27 cellular contexts compared by ENCODE assay signal in genomic region chr7:151178236-151178635, GRCh38. TPM values are rescaled to one million over a fixed set of nuclear protein-coding genes. Genes with fewer than 3 reads are reported as not detected.
"Had no signal": no experiment of that assay in that cellular context is flagged by ENCODE, and none has a peak within 500 bp of the region (broad histone marks: within the 10 kb centered on the region; RNA-seq: fewer than 3 reads in every experiment).

No MANE protein-coding gene starts in this region.

- ATAC-seq: activated naive CD4-positive, alpha-beta T cell treated with anti-CD3 and anti-CD28 coated beads, Interleukin-2, amount 50 U/mL, for 72 hours; activated naive CD8-positive, alpha-beta T cell treated with anti-CD3 and anti-CD28 coated beads, Interleukin-2, amount 50 U/mL, for 24 hours; Panc1; WTC11 had no signal

- DNase-seq: activated CD4-positive, alpha-beta T cell treated with anti-CD3 and anti-CD28 coated beads for 1 hour; activated CD4-positive, alpha-beta T cell treated with anti-CD3 and anti-CD28 coated beads, Interleukin-2, amount 10 ng/mL, durations not matched to agents 24 days and 14 days; activated CD4-positive, alpha-beta T cell treated with anti-CD3 and anti-CD28 coated beads, Interleukin-2, amount 50 U/mL, for 48 hours; activated naive CD4-positive, alpha-beta T cell treated with Interleukin-2 at 50 U/mL for 16 hours; activated naive CD8-positive, alpha-beta T cell treated with anti-CD3 and anti-CD28 coated beads, Interleukin-2, amount 50 U/mL, for 24 hours; activated T-cell treated with anti-CD3 and anti-CD28 coated beads for 4 hours; amygdala; KG1; NCI-H1092; NCI-H1417; NCI-H1930; NCI-H510A treated with DMSO at 0.1 percent for 48 hours; NCI-H69; NK-92 treated with Interleukin-12 subunit alpha and Interleukin-12 subunit beta, amount 100 ng/mL, for 24 hours; OCI-M1; Right ventricle myocardium superior; RPMI8226; SJCRH30 had no signal

- H3K4me3 Mint-ChIP-seq: activated CD4-positive, alpha-beta T cell treated with anti-CD3 and anti-CD28 coated beads, Interleukin-2, amount 10 ng/mL, durations not matched to agents 24 days and 14 days; activated naive CD8-positive, alpha-beta T cell treated with anti-CD3 and anti-CD28 coated beads, Interleukin-2, amount 50 U/mL, for 24 hours; brain; IgD-negative memory B cell; T-helper 1 cell treated with Interleukin-12 subunit alpha and Interleukin-12 subunit beta and Interleukin-4 antibody, amounts not matched to agents 30 μg/mL and 1 μg/mL, for 36 hours; WTC11 had no signal

- H3K9me3 Mint-ChIP-seq: activated CD4-positive, alpha-beta T cell treated with anti-CD3 and anti-CD28 coated beads, Interleukin-2, amount 10 ng/mL, durations not matched to agents 24 days and 14 days; activated naive CD4-positive, alpha-beta T cell treated with anti-CD3 and anti-CD28 coated beads, Interleukin-2, amount 50 U/mL, for 72 hours; activated naive CD8-positive, alpha-beta T cell treated with anti-CD3 and anti-CD28 coated beads, Interleukin-2, amount 50 U/mL, for 24 hours; IgD-negative memory B cell; T-helper 1 cell treated with Interleukin-12 subunit alpha and Interleukin-12 subunit beta and Interleukin-4 antibody, amounts not matched to agents 30 μg/mL and 1 μg/mL, for 36 hours had no signal

- H3K27ac ChIP-seq: SJCRH30 had no signal

- H3K36me3 ChIP-seq: SJCRH30 had no signal

- H3K4me3 ChIP-seq: SJCRH30 had no signal

- H3K9me3 ChIP-seq: SJCRH30 had no signal

- H3K36me3 Mint-ChIP-seq: activated naive CD4-positive, alpha-beta T cell treated with anti-CD3 and anti-CD28 coated beads, Interleukin-2, amount 50 U/mL, for 72 hours; brain; IgD-negative memory B cell; WTC11 had no signal

- H3K4me1 Mint-ChIP-seq: activated CD4-positive, alpha-beta T cell treated with anti-CD3 and anti-CD28 coated beads, Interleukin-2, amount 10 ng/mL, durations not matched to agents 24 days and 14 days; activated naive CD8-positive, alpha-beta T cell treated with anti-CD3 and anti-CD28 coated beads, Interleukin-2, amount 50 U/mL, for 24 hours; IgD-negative memory B cell had no signal

- H3K27ac Mint-ChIP-seq: activated CD4-positive, alpha-beta T cell treated with anti-CD3 and anti-CD28 coated beads, Interleukin-2, amount 10 ng/mL, durations not matched to agents 24 days and 14 days; activated naive CD4-positive, alpha-beta T cell treated with anti-CD3 and anti-CD28 coated beads, Interleukin-2, amount 50 U/mL, for 72 hours; activated naive CD8-positive, alpha-beta T cell treated with anti-CD3 and anti-CD28 coated beads, Interleukin-2, amount 50 U/mL, for 24 hours; brain; IgD-negative memory B cell; T-helper 1 cell treated with Interleukin-12 subunit alpha and Interleukin-12 subunit beta and Interleukin-4 antibody, amounts not matched to agents 30 μg/mL and 1 μg/mL, for 36 hours; WTC11 had no signal

RNA-seq across cellular contexts. Expression of gene ASB10, which starts 8.8 kb away (rescaled TPM):
- total RNA-seq: activated CD4-positive, alpha-beta T cell treated with anti-CD3 and anti-CD28 coated beads, Interleukin-2, amount 10 ng/mL, durations not matched to agents 24 days and 14 days; activated naive CD4-positive, alpha-beta T cell treated with anti-CD3 and anti-CD28 coated beads, Interleukin-2, amount 50 U/mL, for 72 hours; astrocyte; LHCN-M2; M059J; SJCRH30; WTC11 had no signal
- polyA plus RNA-seq: IgD-negative memory B cell had no signal

RNA-seq across cellular contexts. Expression of gene GBX1, which starts 10.7 kb away (rescaled TPM):
- total RNA-seq: activated CD4-positive, alpha-beta T cell treated with anti-CD3 and anti-CD28 coated beads, Interleukin-2, amount 10 ng/mL, durations not matched to agents 24 days and 14 days; astrocyte; LHCN-M2; M059J; WTC11 had no signal
- polyA plus RNA-seq: IgD-negative memory B cell had no signal

RNA-seq across cellular contexts. Expression of gene H2BK1, which starts 32.1 kb away (rescaled TPM):
- total RNA-seq: activated CD4-positive, alpha-beta T cell treated with anti-CD3 and anti-CD28 coated beads, Interleukin-2, amount 10 ng/mL, durations not matched to agents 24 days and 14 days; astrocyte; LHCN-M2; M059J; Right ventricle myocardium superior; SJCRH30 had no signal
- polyA plus RNA-seq: IgD-negative memory B cell had no signal
